In genomic region chr10:79331709-79332108, GRCh38 we compare ENCODE assay signal across 8 cellular contexts. TPM values are rescaled to one million over a fixed set of nuclear protein-coding genes. Genes with fewer than 3 reads are reported as not detected.
DNase-seq lines count a peak whose midpoint lies in the region; ATAC-seq and TF ChIP-seq lines count a peak whose summit lies in the region.

No MANE protein-coding gene starts in this region.

- no peak for TF ChIP-seq CTCF in right atrium auricular region (IDR thresholded peaks at IDR 0.05)

- no peak overlapping the region for H3K4me3 ChIP-seq in right atrium auricular region

- H3K9me3 Mint-ChIP-seq in effector memory CD8-positive, alpha-beta T cell: no peaks in the 10 kb centered on the region

- no peaks in the 10 kb centered on the region for H3K36me3 Mint-ChIP-seq in effector memory CD8-positive, alpha-beta T cell (ENCODE audit: insufficient read depth)

- H3K27ac ChIP-seq in right atrium auricular region: no peak overlapping the region

- peak overlapping the region; percentile 78 to 82 for H3K27ac Mint-ChIP-seq in effector memory CD8-positive, alpha-beta T cell

- intact Hi-C loops in Right ventricle myocardium inferior (cut with DNase I): no loop called here

- H3K36me3 ChIP-seq in right atrium auricular region: no peaks in the 10 kb centered on the region

- no peaks in the 10 kb centered on the region for H3K9me3 ChIP-seq in right atrium auricular region

- no peaks in the 10 kb centered on the region for H3K27me3 ChIP-seq in right atrium auricular region

- DNase-seq in Right ventricle myocardium inferior (ENCODE audit: missing footprints) (no peak), right atrium auricular region (ENCODE audit: low spot score) (no peak), AG08396 (ENCODE audit: low spot score) (no peak), SHP77 (lab: John Stamatoyannopoulos, UW) (no peak)
- peak; percentile 72 for DNase-seq in activated CD4-positive, CD25-positive, alpha-beta regulatory T cell treated with anti-CD3 and anti-CD28 coated beads, Interleukin-2, amount 50 U/mL, for 72 hours
- DNase-seq in effector memory CD8-positive, alpha-beta T cell: peak; percentile 38 to 42 (median 41)
- DNase-seq in stimulated activated CD4-positive, alpha-beta T cell treated with anti-CD3 and anti-CD28 coated beads, Interleukin-1b, Interleukin-23, amount 100 ng/mL, for 24 hours (ENCODE audit: low read depth in 4 of 4, low spot score in 1 of 4): peak; percentile 55 to 86 (median 66)

- H3K4me1 Mint-ChIP-seq in effector memory CD8-positive, alpha-beta T cell (ENCODE audit: low read depth in 2 of 2): peaks cover 7 to 16% of the 10 kb centered on the region in 2 donors

- H3K27me3 Mint-ChIP-seq in effector memory CD8-positive, alpha-beta T cell: no peaks in the 10 kb centered on the region

- peak; percentile 49 for ATAC-seq in Right ventricle myocardium inferior
- peak; percentile 82 for ATAC-seq in HG03378 (IDR thresholded peaks at IDR 0.05; ENCODE audit: unreplicated experiment)
- peak; percentile 96 for ATAC-seq in effector memory CD8-positive, alpha-beta T cell (replicated peaks)

- H3K4me3 Mint-ChIP-seq in effector memory CD8-positive, alpha-beta T cell: peak overlapping the region in 1 of 2 donors; percentile 11

- H3K4me1 ChIP-seq in right atrium auricular region: no peaks in the 10 kb centered on the region

RNA-seq across cellular contexts. Expression of gene PPIF, which starts 15.6 kb away (rescaled TPM):
- total RNA-seq in Right ventricle myocardium inferior (151 TPM), right atrium auricular region (10 to 100 TPM; 63.0 to 87.6 TPM)

Comparison
In these comparisons a context has a peak if more than half of its experiments do, and no peak if none do; other contexts are left out.
1. DNase-seq: peak in activated CD4-positive, CD25-positive, alpha-beta regulatory T cell treated with anti-CD3 and anti-CD28 coated beads, Interleukin-2, amount 50 U/mL, for 72 hours (single experiment), effector memory CD8-positive, alpha-beta T cell (3 of 3) and stimulated activated CD4-positive, alpha-beta T cell treated with anti-CD3 and anti-CD28 coated beads, Interleukin-1b, Interleukin-23, amount 100 ng/mL, for 24 hours (4 of 4); none in Right ventricle myocardium inferior (single experiment), right atrium auricular region (single experiment), AG08396 (single experiment) and SHP77 (0 of 2).
2. Peak in every context shown above with its lines, with median percentiles within 50 percentile points of each other: ATAC-seq.